ENCODE assay signal across 1 cellular context in the genomic region with DNA sequence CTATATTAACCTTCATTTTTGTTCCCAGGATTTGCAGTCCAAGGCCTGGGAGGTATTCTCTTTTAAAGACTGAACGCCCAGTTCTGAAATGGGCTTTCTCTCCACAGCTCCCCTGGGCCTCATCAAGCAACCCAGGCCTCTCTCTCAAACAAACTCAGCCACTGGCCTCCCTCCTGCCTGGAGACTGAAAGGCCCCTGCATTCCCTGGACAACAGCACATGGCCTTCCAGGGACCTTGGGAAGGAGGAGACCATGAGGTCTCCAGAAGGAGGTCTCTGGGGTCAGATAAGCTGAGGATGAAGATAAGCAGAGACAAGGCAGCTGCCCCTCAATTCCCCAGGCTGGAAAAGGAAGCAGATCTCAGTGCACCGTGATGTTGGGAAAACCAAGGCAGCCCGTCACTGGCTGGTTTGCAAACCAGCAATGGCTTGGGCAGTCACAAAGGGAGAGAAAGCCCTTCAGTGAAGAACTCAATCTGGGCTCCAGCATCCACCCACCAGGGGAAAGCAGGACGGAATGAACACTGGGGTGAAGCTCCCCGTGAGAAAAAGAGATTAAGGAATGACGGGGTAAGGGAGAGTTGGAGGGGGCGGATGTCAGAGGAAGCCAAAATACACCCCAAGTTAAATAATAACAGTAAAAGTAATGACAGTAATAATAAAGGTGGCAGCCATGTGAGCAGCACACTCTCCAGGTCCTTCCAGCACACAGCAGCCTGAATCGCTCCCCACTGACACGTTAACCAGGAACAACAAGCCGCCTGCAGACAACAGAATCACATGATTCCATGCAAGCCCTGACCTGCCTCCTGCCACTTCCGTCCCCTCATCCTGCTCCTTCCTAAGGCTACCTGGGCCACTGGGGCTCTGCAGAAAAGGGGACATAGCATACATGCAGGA.
TF ChIP-seq lines count a peak whose summit lies in the region.

No MANE protein-coding gene starts in this region.

TF ChIP-seq in IMR-90, 13 proteins besides CTCF, POLR2A, EP300 and RAD21:
- TF ChIP-seq SMC3 (IDR thresholded peaks at IDR 0.05; ENCODE audit: low read depth, low read length) (no peak), USF2 (IDR thresholded peaks at IDR 0.05; ENCODE audit: low read depth, low read length) (no peak), ELK1 (IDR thresholded peaks at IDR 0.05; ENCODE audit: borderline replicate concordance, low read depth, low read length) (no peak)
